ENCODE assay signal across 8 cellular contexts in the genomic region with DNA sequence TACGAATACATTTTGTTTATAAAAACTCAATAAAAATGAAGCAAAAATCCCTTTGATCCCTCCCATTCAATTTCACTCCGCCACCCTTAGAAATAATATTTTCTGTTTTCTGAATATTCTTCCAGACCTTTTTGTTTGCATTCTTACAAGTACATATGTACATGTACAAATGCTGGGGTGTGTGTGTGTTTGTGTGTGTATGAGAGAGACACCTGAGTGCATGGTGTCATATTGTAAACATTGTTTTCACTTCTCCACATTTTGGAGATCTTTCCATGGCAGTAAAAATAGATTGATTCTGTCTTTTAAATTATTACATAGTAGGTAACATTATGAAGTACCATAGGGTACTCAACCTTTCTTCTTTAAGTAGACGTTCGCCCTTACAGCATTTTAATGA. TPM values are rescaled to one million over a fixed set of nuclear protein-coding genes. Genes with fewer than 3 reads are reported as not detected.
DNase-seq lines count a peak whose midpoint lies in the region; ATAC-seq and TF ChIP-seq lines count a peak whose summit lies in the region.

No MANE protein-coding gene starts in this region.

- peaks cover 24% of the 10 kb centered on the region for H3K36me3 Mint-ChIP-seq in stimulated activated effector memory CD8-positive, alpha-beta T cell treated with anti-CD3 and anti-CD28 coated beads, Interleukin-12 subunit alpha, Interleukin-12 subunit beta, amount 100 ng/mL, for 72 hours

- H3K4me1 Mint-ChIP-seq in stimulated activated effector memory CD8-positive, alpha-beta T cell treated with anti-CD3 and anti-CD28 coated beads, Interleukin-12 subunit alpha, Interleukin-12 subunit beta, amount 100 ng/mL, for 72 hours, result peaks cover 25% of the 10 kb centered on the region

- 27 to 31% methylated on average over 4 of the region's 4 CpGs for WGBS in body of pancreas, 2 donors

- TF ChIP-seq POLR2A in body of pancreas (IDR thresholded peaks at IDR 0.05), result no peak

- no peak for TF ChIP-seq CTCF in foreskin fibroblast (IDR thresholded peaks at IDR 0.05; ENCODE audit: low read depth, low read length)
- TF ChIP-seq CTCF in body of pancreas (IDR thresholded peaks at IDR 0.05), result no peak

- H3K36me3 ChIP-seq in SJCRH30 (no peaks in the 10 kb centered on the region), body of pancreas (replicated peaks in 1 of 2; ENCODE audit: insufficient read depth in 1 of 2, low read depth in 2 of 2) (no peaks in the 10 kb centered on the region)

- no peaks in the 10 kb centered on the region for H3K27me3 ChIP-seq in SJCRH30
- H3K27me3 ChIP-seq in body of pancreas, result no peaks in the 10 kb centered on the region

- H3K4me1 ChIP-seq in SJCRH30, result no peaks in the 10 kb centered on the region; the same call in 1 of the 2 replicates
- H3K4me1 ChIP-seq in body of pancreas, result peaks cover 23% of the 10 kb centered on the region

- peak; percentile 36 for DNase-seq in NCI-H2107 treated with DMSO at 0.1 percent for 48 hours (lab: John Stamatoyannopoulos, UW; ENCODE audit: unreplicated experiment)
- DNase-seq in NCI-H2107 (lab: John Stamatoyannopoulos, UW), result no peak
- no peak for DNase-seq in SJCRH30
- no peak for DNase-seq in foreskin fibroblast
- no peak for DNase-seq in stimulated activated effector memory CD8-positive, alpha-beta T cell treated with anti-CD3 and anti-CD28 coated beads, Interleukin-12 subunit alpha, Interleukin-12 subunit beta, amount 100 ng/mL, for 72 hours (ENCODE audit: low spot score in 2 of 2)
- DNase-seq in GF-D8 (lab: John Stamatoyannopoulos, UW), result no peak
- DNase-seq in body of pancreas, result no peak
- DNase-seq in HuH-7.5 (ENCODE audit: low spot score), result no peak

- peak overlapping the region; percentile 80 for H3K4me3 Mint-ChIP-seq in stimulated activated effector memory CD8-positive, alpha-beta T cell treated with anti-CD3 and anti-CD28 coated beads, Interleukin-12 subunit alpha, Interleukin-12 subunit beta, amount 100 ng/mL, for 72 hours

- no peaks in the 10 kb centered on the region for H3K9me3 Mint-ChIP-seq in stimulated activated effector memory CD8-positive, alpha-beta T cell treated with anti-CD3 and anti-CD28 coated beads, Interleukin-12 subunit alpha, Interleukin-12 subunit beta, amount 100 ng/mL, for 72 hours

- H3K9me3 ChIP-seq in SJCRH30 (replicated peaks) (no peaks in the 10 kb centered on the region), body of pancreas (no peaks in the 10 kb centered on the region)

- no peak for ATAC-seq in stimulated activated effector memory CD8-positive, alpha-beta T cell treated with anti-CD3 and anti-CD28 coated beads, Interleukin-12 subunit alpha, Interleukin-12 subunit beta, amount 100 ng/mL, for 72 hours
- no peak for ATAC-seq in body of pancreas

- H3K27ac ChIP-seq in SJCRH30 (peak overlapping the region; percentile 97; the same call in 1 of the 2 replicates), body of pancreas (peak overlapping the region in 2 of 4 donors; percentile 94 to 96)

- H3K27ac Mint-ChIP-seq in stimulated activated effector memory CD8-positive, alpha-beta T cell treated with anti-CD3 and anti-CD28 coated beads, Interleukin-12 subunit alpha, Interleukin-12 subunit beta, amount 100 ng/mL, for 72 hours, result peak overlapping the region; percentile 93

- intact Hi-C loops in body of pancreas (cut with DNase I), result no loop called here

- peak overlapping the region; percentile 71 for H3K4me3 ChIP-seq in SJCRH30
- peak overlapping the region; percentile 68 to 93 for H3K4me3 ChIP-seq in foreskin fibroblast (ENCODE audit: low read depth in 1 of 2, low read length in 2 of 2)
- peak overlapping the region in 1 of 2 donors; percentile 98 for H3K4me3 ChIP-seq in body of pancreas

RNA-seq across cellular contexts. Expression of a gene that starts 1.2 kb away (rescaled TPM):
- 41.2 and 45.5 TPM in 2 replicates for total RNA-seq in SJCRH30 (2014; rRNA removed; shearing (Covaris generic))
- total RNA-seq in body of pancreas, result 10 to 100 TPM; 19.4 to 21.5 TPM

RNA-seq across cellular contexts. Expression of a gene that starts 1.6 kb away (rescaled TPM):
- 34.7 and 34.8 TPM in 2 replicates for total RNA-seq in SJCRH30 (2014; rRNA removed; shearing (Covaris generic))
- 10 to 100 TPM; 30.7 to 42.8 TPM for total RNA-seq in body of pancreas

RNA-seq across cellular contexts. Expression of a gene that starts 24.1 kb away (rescaled TPM):
- 0.13 and 0.38 TPM in 2 replicates for total RNA-seq in SJCRH30 (2014; rRNA removed; shearing (Covaris generic))
- under 1 TPM in 1 of 2 donors, not detected in 1; 0.26 TPM for total RNA-seq in body of pancreas
